ENCODE assay signal across 8 cellular contexts in genomic region chr14:101781240-101782061, GRCh38. TPM values are rescaled to one million over a fixed set of nuclear protein-coding genes. Genes with fewer than 3 reads are reported as not detected.
DNase-seq lines count a peak whose midpoint lies in the region; ATAC-seq and TF ChIP-seq lines count a peak whose summit lies in the region.

No MANE protein-coding gene starts in this region.

- POLR2A ChIA-PET in activated B cell treated with CpG ODN at 0.5 μM for 24 hours (lab: Charles Lee), result interaction anchor here (0.5 to 1.6 kb wide), 6 partner anchors 19 to 1449 kb away, joined by 3 to 11 read pairs (median 4); no protein-coding TSS in a partner anchor

- ATAC-seq in activated B cell treated with CpG ODN at 0.5 μM for 24 hours (ENCODE audit: low read depth), result peak; percentile 61
- ATAC-seq in effector memory CD8-positive, alpha-beta T cell (replicated peaks), result peak; percentile 73
- peak; percentile 69 to 73 for ATAC-seq in naive B cell (ENCODE audit: low read depth in 2 of 2)

- peaks cover 34% of the 10 kb centered on the region for H3K4me1 Mint-ChIP-seq in activated B cell treated with CpG ODN at 0.5 μM for 24 hours
- H3K4me1 Mint-ChIP-seq in effector memory CD8-positive, alpha-beta T cell (ENCODE audit: low read depth in 2 of 2), result peaks cover 34 to 51% of the 10 kb centered on the region in 2 donors
- peaks cover 32 to 45% (median 33%) of the 10 kb centered on the region in 3 donors for H3K4me1 Mint-ChIP-seq in naive B cell
- H3K4me1 Mint-ChIP-seq in type B pancreatic cell (ENCODE audit: unreplicated experiment), result peaks cover 5% of the 10 kb centered on the region

- CTCF ChIA-PET in activated B cell treated with CpG ODN at 0.5 μM for 24 hours (lab: Charles Lee), result interaction anchor here (0.9 kb wide), 1 partner anchor 43 kb away, joined by 3 read pairs; no protein-coding TSS in a partner anchor

- no peak overlapping the region for H3K27ac Mint-ChIP-seq in activated B cell treated with CpG ODN at 0.5 μM for 24 hours
- peak overlapping the region; percentile 62 to 82 for H3K27ac Mint-ChIP-seq in effector memory CD8-positive, alpha-beta T cell
- H3K27ac Mint-ChIP-seq in naive B cell, result peak overlapping the region in 2 of 6 donors; percentile 76 to 80
- H3K27ac Mint-ChIP-seq in type B pancreatic cell, result no peak overlapping the region

- intact Hi-C loops in activated B cell treated with CpG ODN at 0.5 μM for 24 hours (cut with micrococcal nuclease), result loop anchor here (1.0 kb wide), 1 partner anchor 9 kb away; no protein-coding TSS in a partner anchor

- H3K36me3 Mint-ChIP-seq in activated B cell treated with CpG ODN at 0.5 μM for 24 hours (ENCODE audit: low read depth) (peaks cover 2% of the 10 kb centered on the region), naive B cell (no peaks in the 10 kb centered on the region), type B pancreatic cell (peaks cover 9% of the 10 kb centered on the region)
- H3K36me3 Mint-ChIP-seq in effector memory CD8-positive, alpha-beta T cell (ENCODE audit: insufficient read depth), result peaks cover 3% of the 10 kb centered on the region

- H3K27me3 Mint-ChIP-seq in activated B cell treated with CpG ODN at 0.5 μM for 24 hours (peaks cover 1% of the 10 kb centered on the region), naive B cell (no peaks in the 10 kb centered on the region), type B pancreatic cell (peaks cover 50% of the 10 kb centered on the region)
- H3K27me3 Mint-ChIP-seq in effector memory CD8-positive, alpha-beta T cell, result no peaks in the 10 kb centered on the region

- DNase-seq in activated B cell treated with CpG ODN at 0.5 μM for 24 hours (no peak), naive B cell (peak; percentile 22), type B pancreatic cell (ENCODE audit: extremely low spot score, unreplicated experiment) (no peak), DMS153 treated with DMSO at 0.1 percent for 48 hours (lab: John Stamatoyannopoulos, UW; ENCODE audit: unreplicated experiment) (no peak), SKM-1 treated with dmso at 0.1 percent for 144 hours (lab: John Stamatoyannopoulos, UW; ENCODE audit: unreplicated experiment) (no peak), COLO829 (ENCODE audit: low spot score) (no peak)
- peak; percentile 17 to 26 (median 20) for DNase-seq in effector memory CD8-positive, alpha-beta T cell

- H3K4me3 ChIP-seq in GM12875 (ENCODE audit: low read depth, low read length), result peak overlapping the region; percentile 64

- TF ChIP-seq CTCF in GM12875 (IDR thresholded peaks at IDR 0.05; ENCODE audit: borderline replicate concordance, insufficient read depth, low read depth, low read length), result peak; percentile 10; the same call in 1 of the 2 replicates
- TF ChIP-seq CTCF in activated B cell treated with CpG ODN at 0.5 μM for 24 hours (IDR thresholded peaks at IDR 0.05), result no peak
- no peak for TF ChIP-seq CTCF in type B pancreatic cell (conservative IDR thresholded peaks at IDR 0.05)

- H3K9me3 Mint-ChIP-seq in activated B cell treated with CpG ODN at 0.5 μM for 24 hours (no peaks in the 10 kb centered on the region), naive B cell (no peaks in the 10 kb centered on the region), type B pancreatic cell (no peaks in the 10 kb centered on the region)
- no peaks in the 10 kb centered on the region for H3K9me3 Mint-ChIP-seq in effector memory CD8-positive, alpha-beta T cell

- H3K4me3 Mint-ChIP-seq in activated B cell treated with CpG ODN at 0.5 μM for 24 hours, result peak overlapping the region; percentile 73
- peak overlapping the region; percentile 83 to 84 for H3K4me3 Mint-ChIP-seq in effector memory CD8-positive, alpha-beta T cell
- H3K4me3 Mint-ChIP-seq in naive B cell, result peak overlapping the region; percentile 62 to 82 (median 76)
- peak overlapping the region; percentile 44 for H3K4me3 Mint-ChIP-seq in type B pancreatic cell

RNA-seq across cellular contexts. Expression of gene PPP2R5C, which starts 19.9 kb away (rescaled TPM):
- total RNA-seq in activated B cell treated with CpG ODN at 0.5 μM for 24 hours, result 197 and 227 TPM in 2 replicates
- polyA plus RNA-seq in naive B cell (ENCODE audit: low read depth in 6 of 6), result 100 to 1,000 TPM in 1 of 6 donors, 10 to 100 TPM in 5; 64.5 to 117 (median 92.9) TPM
- 99.8 TPM in 2 replicates for total RNA-seq in type B pancreatic cell (ENCODE audit: low replicate concordance)

Comparison
In these comparisons a context has a peak if more than half of its experiments do, and no peak if none do; other contexts are left out.
1. DNase-seq: peak in effector memory CD8-positive, alpha-beta T cell (3 of 3) and naive B cell (single experiment); none in activated B cell treated with CpG ODN at 0.5 μM for 24 hours (single experiment), type B pancreatic cell (single experiment), DMS153 treated with DMSO at 0.1 percent for 48 hours (single experiment), SKM-1 treated with dmso at 0.1 percent for 144 hours (single experiment) and COLO829 (single experiment).
2. H3K27ac Mint-ChIP-seq: peak in effector memory CD8-positive, alpha-beta T cell (2 of 2); none in activated B cell treated with CpG ODN at 0.5 μM for 24 hours (single experiment) and type B pancreatic cell (single experiment).
3. Peak in every context shown above with its lines, with median percentiles within 50 percentile points of each other: ATAC-seq and H3K4me3 Mint-ChIP-seq.